In genomic region chr5:134533115-134533815, GRCh38 we compare ENCODE assay signal across 11 cellular contexts. TPM values are rescaled to one million over a fixed set of nuclear protein-coding genes. Genes with fewer than 3 reads are reported as not detected.
DNase-seq lines count a peak whose midpoint lies in the region; ATAC-seq and TF ChIP-seq lines count a peak whose summit lies in the region.
"Had no signal": no experiment of that assay in that cellular context is flagged by ENCODE, and none has a peak within 500 bp of the region (broad histone marks: within the 10 kb centered on the region; RNA-seq: fewer than 3 reads in every experiment).

No MANE protein-coding gene starts in this region.

- H3K27ac ChIP-seq in coronary artery (peak overlapping the region; percentile 35 to 84), aorta (ENCODE audit: low read depth in 1 of 2, low read length in 2 of 2) (peak overlapping the region in 1 of 2 donors; percentile 25), dorsolateral prefrontal cortex (peak overlapping the region in 1 of 59 donors; percentile 7)
- H3K27ac ChIP-seq: cardiac muscle cell had no signal

- DNase-seq in Right ventricle myocardium inferior (ENCODE audit: missing footprints): peak; percentile 89
- no peak for DNase-seq in cardiac septum (ENCODE audit: low spot score)
- peak; percentile 94 for DNase-seq in coronary artery (ENCODE audit: low spot score)
- no peak for DNase-seq in natural killer cell
- DNase-seq in aorta: peak; percentile 90
- no peak for DNase-seq in dorsolateral prefrontal cortex
- no peak for DNase-seq in NCI-H1694 treated with DMSO at 0.1 percent for 48 hours (lab: John Stamatoyannopoulos, UW)
- DNase-seq: activated CD8-positive, alpha-beta memory T cell treated with anti-CD3 and anti-CD28 coated beads, Interleukin-2, amount 50 U/mL, for 48 hours; glutamatergic neuron had no signal

- WGBS in aorta, 2 donors: 4 to 12% methylated on average over 10 of the region's 10 CpGs

- H3K4me1 ChIP-seq in aorta (ENCODE audit: control insufficient read depth in 1 of 2, insufficient read depth in 2 of 2, low read length in 2 of 2): peaks cover 6 to 7% of the 10 kb centered on the region in 2 donors

- H3K36me3 ChIP-seq in aorta (ENCODE audit: control insufficient read depth in 1 of 2, insufficient read depth in 2 of 2, low read length in 1 of 2): peaks cover 0 to 5% of the 10 kb centered on the region in 2 donors
- H3K36me3 ChIP-seq: cardiac muscle cell had no signal

- peaks cover 83 to 99% of the 10 kb centered on the region in 2 donors for H3K4me1 Mint-ChIP-seq in natural killer cell

- no peaks in the 10 kb centered on the region for H3K27me3 ChIP-seq in aorta (ENCODE audit: control insufficient read depth in 1 of 2, insufficient read depth in 2 of 2, low read length in 1 of 2)
- no peaks in the 10 kb centered on the region for H3K27me3 ChIP-seq in dorsolateral prefrontal cortex
- H3K27me3 ChIP-seq: cardiac muscle cell had no signal

- H3K4me3 Mint-ChIP-seq in natural killer cell: no peak overlapping the region

- peak overlapping the region; percentile 18 to 36 for H3K27ac Mint-ChIP-seq in natural killer cell

- TF ChIP-seq CTCF in coronary artery (IDR thresholded peaks at IDR 0.05) (no peak), natural killer cell (IDR thresholded peaks at IDR 0.05) (no peak), dorsolateral prefrontal cortex (IDR thresholded peaks at IDR 0.05 in 54 of 56, conservative IDR thresholded peaks at IDR 0.05 in 2 of 56; ENCODE audit: low read depth in 1 of 56, partially characterized antibody in 56 of 56) (no peak)

- peaks cover 5% of the 10 kb centered on the region for H3K36me3 Mint-ChIP-seq in natural killer cell

- H3K9me3 ChIP-seq in aorta (ENCODE audit: control insufficient read depth, low read length): no peaks in the 10 kb centered on the region

- no peaks in the 10 kb centered on the region for H3K9me3 Mint-ChIP-seq in natural killer cell

- ATAC-seq in Right ventricle myocardium inferior (peak; percentile 81), natural killer cell (no peak), aorta (ENCODE audit: low FRiP score) (peak; percentile 84), HG02840 (IDR thresholded peaks at IDR 0.05; ENCODE audit: low FRiP score, unreplicated experiment) (no peak)

- H3K4me3 ChIP-seq in coronary artery (peak overlapping the region; percentile 27), aorta (ENCODE audit: low read length in 2 of 2) (no peak overlapping the region), dorsolateral prefrontal cortex (no peak overlapping the region)
- H3K4me3 ChIP-seq: cardiac muscle cell had no signal

- intact Hi-C loops in Right ventricle myocardium inferior (cut with DNase I): no loop called here
- intact Hi-C loops in cardiac septum (cut with DNase I): no loop called here
- intact Hi-C loops in natural killer cell (cut with micrococcal nuclease): no loop called here
- intact Hi-C loops in aorta (cut with DNase I): loop anchor here in 1 of 2 donors (5.0 kb wide), 1 partner anchor 161 kb away; the partner anchor contains the start of gene UBE2B
- intact Hi-C loops in dorsolateral prefrontal cortex (cut with DNase I): no loop called here

- H3K27me3 Mint-ChIP-seq in natural killer cell (ENCODE audit: low read depth in 2 of 2): no peaks in the 10 kb centered on the region

RNA-seq across cellular contexts. Expression of gene JADE2, which starts 7.8 kb away (rescaled TPM):
- 24.6 TPM for total RNA-seq in Right ventricle myocardium inferior
- total RNA-seq in cardiac septum: 25.7 TPM
- 100 to 1,000 TPM; 130 to 174 (median 173) TPM for total RNA-seq in natural killer cell
- total RNA-seq in aorta: 10 to 100 TPM; 39.8 to 60.3 TPM
- 10 to 100 TPM in 1 of 2 donors, 1 to 10 TPM in 1; 6.1 to 11.7 TPM for polyA plus RNA-seq in aorta
- 100 to 1,000 TPM in 59 of 120 experiments, 10 to 100 TPM in 61; 64.6 to 141 (median 99.8) TPM for total RNA-seq in dorsolateral prefrontal cortex

Comparison
In these comparisons a context has a peak if more than half of its experiments do, and no peak if none do; other contexts are left out.
1. DNase-seq: peak in Right ventricle myocardium inferior (single experiment), coronary artery (single experiment) and aorta (2 of 2); none in cardiac septum (single experiment), natural killer cell (single experiment), dorsolateral prefrontal cortex (0 of 10) and NCI-H1694 treated with DMSO at 0.1 percent for 48 hours (single experiment).
2. ATAC-seq: peak in Right ventricle myocardium inferior (single experiment) and aorta (single experiment); none in natural killer cell (0 of 3) and HG02840 (single experiment).